In the genomic region with DNA sequence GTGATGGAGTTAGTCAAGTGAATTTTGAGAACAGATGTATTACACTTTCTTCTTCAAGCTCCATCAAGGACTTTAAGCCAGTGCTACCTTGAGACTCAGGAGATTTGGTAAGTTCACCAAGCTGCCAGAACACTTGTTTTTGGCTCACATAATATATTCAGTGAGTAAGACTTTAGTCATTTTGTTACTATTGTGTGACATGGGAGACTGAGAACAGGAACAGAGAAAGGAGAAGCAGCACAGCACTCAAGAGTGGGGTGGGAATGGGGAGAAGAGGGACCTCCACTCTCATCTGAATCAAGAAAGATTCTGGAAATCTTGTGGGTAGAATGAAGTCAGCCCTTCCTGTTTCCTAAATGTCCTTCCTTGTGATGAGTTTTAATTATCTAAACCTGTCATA, we compare ENCODE assay signal across 8 cellular contexts.
DNase-seq lines count a peak whose midpoint lies in the region; ATAC-seq and TF ChIP-seq lines count a peak whose summit lies in the region.

No MANE protein-coding gene starts in this region.

- no peaks in the 10 kb centered on the region for H3K9me3 Mint-ChIP-seq in Calu3 (ENCODE audit: low read depth, unreplicated experiment)

- BruUV-seq in Calu3 (replicated peaks; lab: Mats Ljungman, UMichigan): no TSS peak

- ATAC-seq in GM18505 (IDR thresholded peaks at IDR 0.05; ENCODE audit: unreplicated experiment): peak; percentile 26
- ATAC-seq in GM21381 (IDR thresholded peaks at IDR 0.05; ENCODE audit: unreplicated experiment): peak; percentile 24
- peak; percentile 19 for ATAC-seq in HG03457 (IDR thresholded peaks at IDR 0.05; ENCODE audit: unreplicated experiment)

- no peak for TF ChIP-seq RAD21 in SK-N-SH (IDR thresholded peaks at IDR 0.05; ENCODE audit: low read length)

- no peak overlapping the region for H3K27ac ChIP-seq in SK-N-SH (ENCODE audit: low read depth in 2 of 2, low read length in 1 of 2)

- TF ChIP-seq CTCF in epithelial cell of esophagus (IDR thresholded peaks at IDR 0.05; ENCODE audit: insufficient read depth, low read depth, low read length, missing control alignments) (no peak), SK-N-SH (IDR thresholded peaks at IDR 0.05) (no peak), Calu3 (IDR thresholded peaks at IDR 0.05; ENCODE audit: unreplicated experiment) (no peak)

- H3K27ac Mint-ChIP-seq in Calu3 (ENCODE audit: unreplicated experiment): no peak overlapping the region

- intact Hi-C loops in Calu3 (cut with micrococcal nuclease; ENCODE audit: unreplicated experiment): no loop called here

- no peaks in the 10 kb centered on the region for H4K20me1 ChIP-seq in SK-N-SH (ENCODE audit: insufficient read depth)

- H3K27me3 Mint-ChIP-seq in Calu3 (ENCODE audit: unreplicated experiment): no peaks in the 10 kb centered on the region

- H3F3A ChIP-seq in SK-N-SH (replicated peaks; ENCODE audit: insufficient read depth): peaks cover 23% of the 10 kb centered on the region

- no peak overlapping the region for H3K4me3 Mint-ChIP-seq in Calu3 (ENCODE audit: low read depth, unreplicated experiment)

- H3K4me3 ChIP-seq in epithelial cell of esophagus (ENCODE audit: low read length) (no peak overlapping the region), SK-N-SH (ENCODE audit: low read depth in 2 of 2, low read length in 1 of 2) (no peak overlapping the region)

- H3K79me2 ChIP-seq in SK-N-SH (ENCODE audit: insufficient read depth): no peaks in the 10 kb centered on the region

- H3K27me3 ChIP-seq in SK-N-SH (ENCODE audit: insufficient read depth): no peaks in the 10 kb centered on the region

- CTCF ChIA-PET in SK-N-SH (lab: Yijun Ruan, JAX) (no interaction called here), Calu3 (lab: Charles Lee) (no interaction called here)

- no peak overlapping the region for H2AFZ ChIP-seq in SK-N-SH (ENCODE audit: low read depth)

- peaks cover 31% of the 10 kb centered on the region for H3K4me1 Mint-ChIP-seq in Calu3 (ENCODE audit: low read depth, unreplicated experiment)

- H3K9ac ChIP-seq in SK-N-SH: no peak overlapping the region

- no peaks in the 10 kb centered on the region for H3K36me3 Mint-ChIP-seq in Calu3 (ENCODE audit: insufficient read depth, unreplicated experiment)

- TF ChIP-seq POLR2A in GM18505 (IDR thresholded peaks at IDR 0.05; ENCODE audit: borderline replicate concordance, extremely low read depth, insufficient read depth, insufficient read length): no peak

- peaks cover 0 to 17% of the 10 kb centered on the region in 2 experiments; a peak in 2 of 4 replicates for H3K4me1 ChIP-seq in SK-N-SH (ENCODE audit: control insufficient read depth in 1 of 2, insufficient read depth in 2 of 2, low read depth in 1 of 2, low read length in 1 of 2)

- no peaks in the 10 kb centered on the region for H3K36me3 ChIP-seq in SK-N-SH (replicated peaks in 1 of 2; ENCODE audit: control insufficient read depth in 1 of 2, insufficient read depth in 2 of 2, low read length in 1 of 2)

- TF ChIP-seq EP300 in SK-N-SH (IDR thresholded peaks at IDR 0.05; ENCODE audit: borderline replicate concordance in 1 of 2, low read depth in 1 of 2, low read length in 1 of 2): no peak

- H3K9me2 ChIP-seq in SK-N-SH: no peaks in the 10 kb centered on the region

- POLR2A ChIA-PET in SK-N-SH (lab: Yijun Ruan, JAX): no interaction called here

- no peaks in the 10 kb centered on the region for H3K9me3 ChIP-seq in SK-N-SH

- H3K4me2 ChIP-seq in SK-N-SH: no peak overlapping the region

- DNase-seq in epithelial cell of esophagus (ENCODE audit: low read depth) (peak; percentile 46), cerebellar cortex (ENCODE audit: low spot score) (no peak), amygdala (lab: John Stamatoyannopoulos, UW) (no peak), SK-N-SH (no peak), Calu3 (no peak)

TF ChIP-seq in SK-N-SH, 30 proteins besides CTCF, POLR2A, EP300 and RAD21:
- TF ChIP-seq TEAD4 (IDR thresholded peaks at IDR 0.05; ENCODE audit: borderline replicate concordance, insufficient read depth) (no peak), RCOR1 (IDR thresholded peaks at IDR 0.05; ENCODE audit: low read length) (no peak), SIN3A (IDR thresholded peaks at IDR 0.05; ENCODE audit: borderline replicate concordance, low read depth, low read length) (no peak), POLR2AphosphoS5 (IDR thresholded peaks at IDR 0.05; ENCODE audit: low read depth, low read length) (no peak), FOXJ3 (CRISPR knock-in tag; IDR thresholded peaks at IDR 0.05) (no peak), CHD2 (IDR thresholded peaks at IDR 0.05; ENCODE audit: low read length, partially characterized antibody) (no peak), TAF1 (IDR thresholded peaks at IDR 0.05; ENCODE audit: borderline replicate concordance, low read depth, low read length) (no peak), FOSL2 (IDR thresholded peaks at IDR 0.05; ENCODE audit: borderline replicate concordance, low read depth) (no peak), FOXM1 (IDR thresholded peaks at IDR 0.05; ENCODE audit: low read depth) (no peak), ELF1 (IDR thresholded peaks at IDR 0.05) (no peak), MXI1 (IDR thresholded peaks at IDR 0.05; ENCODE audit: low read depth, low read length) (no peak), JUND (IDR thresholded peaks at IDR 0.05) (no peak), EZH2phosphoT487 (IDR thresholded peaks at IDR 0.05; ENCODE audit: borderline replicate concordance, low read depth) (no peak), RXRA (IDR thresholded peaks at IDR 0.05; ENCODE audit: borderline replicate concordance, low read depth) (no peak)
- TF ChIP-seq, protein P1, sequence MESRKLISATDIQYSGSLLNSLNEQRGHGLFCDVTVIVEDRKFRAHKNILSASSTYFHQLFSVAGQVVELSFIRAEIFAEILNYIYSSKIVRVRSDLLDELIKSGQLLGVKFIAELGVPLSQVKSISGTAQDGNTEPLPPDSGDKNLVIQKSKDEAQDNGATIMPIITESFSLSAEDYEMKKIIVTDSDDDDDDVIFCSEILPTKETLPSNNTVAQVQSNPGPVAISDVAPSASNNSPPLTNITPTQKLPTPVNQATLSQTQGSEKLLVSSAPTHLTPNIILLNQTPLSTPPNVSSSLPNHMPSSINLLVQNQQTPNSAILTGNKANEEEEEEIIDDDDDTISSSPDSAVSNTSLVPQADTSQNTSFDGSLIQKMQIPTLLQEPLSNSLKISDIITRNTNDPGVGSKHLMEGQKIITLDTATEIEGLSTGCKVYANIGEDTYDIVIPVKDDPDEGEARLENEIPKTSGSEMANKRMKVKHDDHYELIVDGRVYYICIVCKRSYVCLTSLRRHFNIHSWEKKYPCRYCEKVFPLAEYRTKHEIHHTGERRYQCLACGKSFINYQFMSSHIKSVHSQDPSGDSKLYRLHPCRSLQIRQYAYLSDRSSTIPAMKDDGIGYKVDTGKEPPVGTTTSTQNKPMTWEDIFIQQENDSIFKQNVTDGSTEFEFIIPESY (IDR thresholded peaks at IDR 0.05; ENCODE audit: borderline replicate concordance, low read depth): no peak
- TF ChIP-seq, protein P2, sequence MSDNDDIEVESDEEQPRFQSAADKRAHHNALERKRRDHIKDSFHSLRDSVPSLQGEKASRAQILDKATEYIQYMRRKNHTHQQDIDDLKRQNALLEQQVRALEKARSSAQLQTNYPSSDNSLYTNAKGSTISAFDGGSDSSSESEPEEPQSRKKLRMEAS (IDR thresholded peaks at IDR 0.05; ENCODE audit: low read depth): no peak
- TF ChIP-seq, protein P3, sequence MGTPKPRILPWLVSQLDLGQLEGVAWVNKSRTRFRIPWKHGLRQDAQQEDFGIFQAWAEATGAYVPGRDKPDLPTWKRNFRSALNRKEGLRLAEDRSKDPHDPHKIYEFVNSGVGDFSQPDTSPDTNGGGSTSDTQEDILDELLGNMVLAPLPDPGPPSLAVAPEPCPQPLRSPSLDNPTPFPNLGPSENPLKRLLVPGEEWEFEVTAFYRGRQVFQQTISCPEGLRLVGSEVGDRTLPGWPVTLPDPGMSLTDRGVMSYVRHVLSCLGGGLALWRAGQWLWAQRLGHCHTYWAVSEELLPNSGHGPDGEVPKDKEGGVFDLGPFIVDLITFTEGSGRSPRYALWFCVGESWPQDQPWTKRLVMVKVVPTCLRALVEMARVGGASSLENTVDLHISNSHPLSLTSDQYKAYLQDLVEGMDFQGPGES (IDR thresholded peaks at IDR 0.05; ENCODE audit: low read depth, low read length): no peak
- TF ChIP-seq, protein P4, sequence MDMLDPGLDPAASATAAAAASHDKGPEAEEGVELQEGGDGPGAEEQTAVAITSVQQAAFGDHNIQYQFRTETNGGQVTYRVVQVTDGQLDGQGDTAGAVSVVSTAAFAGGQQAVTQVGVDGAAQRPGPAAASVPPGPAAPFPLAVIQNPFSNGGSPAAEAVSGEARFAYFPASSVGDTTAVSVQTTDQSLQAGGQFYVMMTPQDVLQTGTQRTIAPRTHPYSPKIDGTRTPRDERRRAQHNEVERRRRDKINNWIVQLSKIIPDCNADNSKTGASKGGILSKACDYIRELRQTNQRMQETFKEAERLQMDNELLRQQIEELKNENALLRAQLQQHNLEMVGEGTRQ (IDR thresholded peaks at IDR 0.05; ENCODE audit: borderline replicate concordance, low read depth, low read length): no peak
TF ChIP-seq in SK-N-SH: peak in this region for 0.
